11 cellular contexts compared by ENCODE assay signal in genomic region chr1:19467199-19468187, GRCh38. TPM values are rescaled to one million over a fixed set of nuclear protein-coding genes. Genes with fewer than 3 reads are reported as not detected.
DNase-seq lines count a peak whose midpoint lies in the region; ATAC-seq, FAIRE-seq and TF ChIP-seq lines count a peak whose summit lies in the region.
"Had no signal": no experiment of that assay in that cellular context is flagged by ENCODE, and none has a peak within 500 bp of the region (broad histone marks: within the 10 kb centered on the region; RNA-seq: fewer than 3 reads in every experiment).

No MANE protein-coding gene starts in this region.

- intact Hi-C loops in K562 (cut with micrococcal nuclease) = loop anchor here (10.0 kb wide), 1 partner anchor 177 kb away; the partner anchor contains the start of gene NBL1
- intact Hi-C loops in transverse colon (cut with DNase I; ENCODE audit: low total_unique reads) = no loop called here
- intact Hi-C loops in thyroid gland (cut with DNase I) = no loop called here

- no peaks in the 10 kb centered on the region for H3K27me3 Mint-ChIP-seq in activated CD8-positive, alpha-beta memory T cell treated with anti-CD3 and anti-CD28 coated beads, Interleukin-2, amount 10 ng/mL, durations not matched to agents 7 days and 5 days
- no peaks in the 10 kb centered on the region for H3K27me3 Mint-ChIP-seq in memory B cell

- no peak for ATAC-seq in activated CD8-positive, alpha-beta memory T cell treated with anti-CD3 and anti-CD28 coated beads, Interleukin-2, amount 10 ng/mL, durations not matched to agents 7 days and 5 days
- ATAC-seq in K562 = no peak
- no peak for ATAC-seq in memory B cell (ENCODE audit: low read depth)

- peaks cover 48% of the 10 kb centered on the region for H4K20me1 ChIP-seq in K562 (replicated peaks; ENCODE audit: control insufficient read depth, insufficient read depth, low read length)

- WGBS in K562 (ENCODE audit: insufficient coverage, low coverage, missing lambda C conversion rate) = 70% methylated on average over 14 of the region's 14 CpGs
- 54 to 71% methylated on average over 5 to 14 of the region's 14 CpGs for WGBS in transverse colon (ENCODE audit: low coverage in 1 of 2), 2 donors
- 84% methylated on average over 14 of the region's 14 CpGs for WGBS in thyroid gland, 2 donors

- peak overlapping the region in 1 of 2 experiments; percentile 66; a peak in 2 of 4 replicates for H3K9ac ChIP-seq in K562 (ENCODE audit: insufficient read depth in 1 of 2, low read depth in 2 of 2, low read length in 2 of 2)

- H3K4me1 ChIP-seq in K562 (replicated peaks in 1 of 2; ENCODE audit: control insufficient read depth in 2 of 2, insufficient read depth in 2 of 2, low read length in 2 of 2) = peaks cover 17 to 51% of the 10 kb centered on the region in 2 experiments
- H3K4me1 ChIP-seq in transverse colon = peaks cover 58 to 90% (median 79%) of the 10 kb centered on the region in 4 donors
- peaks cover 35 to 45% of the 10 kb centered on the region in 2 donors for H3K4me1 ChIP-seq in thyroid gland

- peak overlapping the region; percentile 89 for H3K27ac Mint-ChIP-seq in activated CD8-positive, alpha-beta memory T cell treated with anti-CD3 and anti-CD28 coated beads, Interleukin-2, amount 10 ng/mL, durations not matched to agents 7 days and 5 days
- H3K27ac Mint-ChIP-seq in memory B cell = peak overlapping the region; percentile 89

- peaks cover 6% of the 10 kb centered on the region for H3K9me1 ChIP-seq in K562 (ENCODE audit: control insufficient read depth, insufficient read depth, low read length)

- H3K9me3 Mint-ChIP-seq in activated CD8-positive, alpha-beta memory T cell treated with anti-CD3 and anti-CD28 coated beads, Interleukin-2, amount 10 ng/mL, durations not matched to agents 7 days and 5 days (ENCODE audit: low read depth) = no peaks in the 10 kb centered on the region
- H3K9me3 Mint-ChIP-seq in memory B cell = no peaks in the 10 kb centered on the region

- no peak for TF ChIP-seq POLR2A in K562 (conservative IDR thresholded peaks at IDR 0.05)
- TF ChIP-seq POLR2A in transverse colon (IDR thresholded peaks at IDR 0.05) = no peak
- no peak for TF ChIP-seq POLR2A in thyroid gland (IDR thresholded peaks at IDR 0.05)

- no peak for TF ChIP-seq RAD21 in K562 (CRISPR knock-in tag; conservative IDR thresholded peaks at IDR 0.05 in 1 of 2, IDR thresholded peaks at IDR 0.05 in 1 of 2)

- TF ChIP-seq CTCF in K562 (IDR thresholded peaks at IDR 0.05 in 2 of 3, conservative IDR thresholded peaks at IDR 0.05 in 1 of 3; ENCODE audit: insufficient read depth in 2 of 3, low read depth in 1 of 3, low read length in 3 of 3) (no peak), transverse colon (IDR thresholded peaks at IDR 0.05) (no peak), thyroid gland (IDR thresholded peaks at IDR 0.05) (no peak), D721Med (IDR thresholded peaks at IDR 0.05; ENCODE audit: insufficient read depth, missing control alignments) (no peak)

- POLR2A ChIA-PET in K562 (lab: Yijun Ruan, JAX) = interaction anchor here (0.6 to 4.2 kb wide), 7 partner anchors 11 to 136 kb away, joined by 3 to 34 read pairs (median 4); no protein-coding TSS in a partner anchor

- H3K79me2 ChIP-seq in K562 (ENCODE audit: control insufficient read depth, insufficient read depth, low read length) = peaks cover 89% of the 10 kb centered on the region

- no TSS peak for BruUV-seq in K562 (replicated peaks; lab: Mats Ljungman, UMichigan)

- H3K4me2 ChIP-seq in K562 (ENCODE audit: insufficient read depth, low read length) = no peak overlapping the region; the same call in 1 of the 2 replicates

- TF ChIP-seq EP300 in K562 (IDR thresholded peaks at IDR 0.05; ENCODE audit: low read length) (no peak), transverse colon (IDR thresholded peaks at IDR 0.05; ENCODE audit: low read depth) (no peak)

- DNase-seq in activated CD8-positive, alpha-beta memory T cell treated with anti-CD3 and anti-CD28 coated beads, Interleukin-2, amount 10 ng/mL, durations not matched to agents 7 days and 5 days = no peak
- no peak for DNase-seq in activated CD8-positive, alpha-beta memory T cell treated with anti-CD3 and anti-CD28 coated beads, Interleukin-2, amount 50 U/mL, for 48 hours
- DNase-seq in K562 (ENCODE audit: extremely low read depth in 1 of 4, low spot score in 3 of 4) = no peak
- no peak for DNase-seq in memory B cell (ENCODE audit: low spot score in 2 of 2)
- DNase-seq in transverse colon = no peak
- no peak for DNase-seq in thyroid gland
- DNase-seq in NCI-H2081 treated with DMSO at 0.1 percent for 48 hours (lab: John Stamatoyannopoulos, UW) = no peak
- DNase-seq in D721Med (ENCODE audit: insufficient read length, low spot score) = no peak
- DNase-seq: GF-D8, MG63 had no signal

- no peak overlapping the region for H3K4me3 Mint-ChIP-seq in activated CD8-positive, alpha-beta memory T cell treated with anti-CD3 and anti-CD28 coated beads, Interleukin-2, amount 10 ng/mL, durations not matched to agents 7 days and 5 days
- H3K4me3 Mint-ChIP-seq in memory B cell = no peak overlapping the region

- in situ Hi-C loops in K562 (cut with MboI) (no loop called here), transverse colon (cut with MboI; ENCODE audit: low pct_ligation_motif_present in 1 of 4, low pct_unique_long_range_greater_than_20kb in 1 of 4, low sequenced_read_pairs in 3 of 4) (no loop called here)

- CTCF ChIA-PET in activated CD8-positive, alpha-beta memory T cell treated with anti-CD3 and anti-CD28 coated beads, Interleukin-2, amount 10 ng/mL, durations not matched to agents 7 days and 5 days (lab: Charles Lee) = interaction anchor here (0.6 to 2.3 kb wide), 5 partner anchors 9 to 1643 kb away, joined by 3 to 14 read pairs (median 3); no protein-coding TSS in a partner anchor
- CTCF ChIA-PET in K562 (lab: Yijun Ruan, JAX; ENCODE audit: low intra/inter-chr PET ratio) = no interaction called here

- no peaks in the 10 kb centered on the region for H3K27me3 ChIP-seq in K562 (ENCODE audit: control insufficient read depth in 2 of 2, insufficient read depth in 2 of 2, low read length in 2 of 2)
- no peaks in the 10 kb centered on the region for H3K27me3 ChIP-seq in transverse colon
- no peaks in the 10 kb centered on the region for H3K27me3 ChIP-seq in thyroid gland
- H3K27me3 ChIP-seq: MG63 had no signal

- H3K36me3 ChIP-seq in K562 (ENCODE audit: control insufficient read depth, insufficient read depth, low read length) = peaks cover 41% of the 10 kb centered on the region
- H3K36me3 ChIP-seq in transverse colon = no peaks in the 10 kb centered on the region
- no peaks in the 10 kb centered on the region for H3K36me3 ChIP-seq in thyroid gland

- no peaks in the 10 kb centered on the region for H3K9me3 ChIP-seq in K562 (replicated peaks; ENCODE audit: control insufficient read depth, insufficient read depth, low read depth, low read length)
- no peaks in the 10 kb centered on the region for H3K9me3 ChIP-seq in transverse colon
- no peaks in the 10 kb centered on the region for H3K9me3 ChIP-seq in thyroid gland
- H3K9me3 ChIP-seq: MG63 had no signal

- no peak overlapping the region for H2AFZ ChIP-seq in K562 (ENCODE audit: low read depth, low read length)

- H3K4me3 ChIP-seq in K562 = no peak overlapping the region
- peak overlapping the region in 1 of 4 donors; percentile 8 for H3K4me3 ChIP-seq in transverse colon
- no peak overlapping the region for H3K4me3 ChIP-seq in thyroid gland (replicated peaks in 1 of 3)
- H3K4me3 ChIP-seq: coronary artery, MG63 had no signal

- peak overlapping the region; percentile 7; the same call in 1 of the 3 replicates for H3K27ac ChIP-seq in K562 (ENCODE audit: extremely low read depth, low read depth, low read length)
- H3K27ac ChIP-seq in transverse colon = peak overlapping the region; percentile 86 to 90 (median 88)
- no peak overlapping the region for H3K27ac ChIP-seq in thyroid gland

- FAIRE-seq in K562 (lab: Jason Lieb, UNC) (no peak), D721Med (lab: Jason Lieb, UNC) (no peak)

- H3K4me1 Mint-ChIP-seq in activated CD8-positive, alpha-beta memory T cell treated with anti-CD3 and anti-CD28 coated beads, Interleukin-2, amount 10 ng/mL, durations not matched to agents 7 days and 5 days = peaks cover 92% of the 10 kb centered on the region
- peaks cover 70% of the 10 kb centered on the region for H3K4me1 Mint-ChIP-seq in memory B cell

- H3K36me3 Mint-ChIP-seq in activated CD8-positive, alpha-beta memory T cell treated with anti-CD3 and anti-CD28 coated beads, Interleukin-2, amount 10 ng/mL, durations not matched to agents 7 days and 5 days = peaks cover 34% of the 10 kb centered on the region
- peaks cover 6% of the 10 kb centered on the region for H3K36me3 Mint-ChIP-seq in memory B cell

RNA-seq across cellular contexts. Expression of gene CAPZB, which starts 17.8 kb away (rescaled TPM):
- 100 to 1,000 TPM; 411 to 427 TPM for total RNA-seq in activated CD8-positive, alpha-beta memory T cell treated with anti-CD3 and anti-CD28 coated beads, Interleukin-2, amount 10 ng/mL, durations not matched to agents 7 days and 5 days
- total RNA-seq in K562 (2011; cell fraction: chromatin; rRNA removed; ENCODE audit: low replicate concordance) = 58.6 and 64.0 TPM in 2 replicates
- 43.2 and 43.8 TPM in 2 replicates for total RNA-seq in K562 (2011; cell fraction: nucleolus; rRNA removed)
- 40.0 and 41.2 TPM in 2 replicates for total RNA-seq in K562 (2011; cell fraction: nucleoplasm; rRNA removed)
- total RNA-seq in K562 (2014; rRNA removed) (57.6 and 83.6 TPM in 2 replicates), K562 (2014; rRNA removed; fragmentation: Illumina TruSeq; extraction: Trizol) (131 and 133 TPM in 2 replicates), K562 (2015; rRNA removed; fragmentation: Illumina TruSeq; extraction: Trizol) (147 and 148 TPM in 2 replicates), K562 (2021) (237 and 241 TPM in 2 replicates), transverse colon (100 to 1,000 TPM; 127 to 404 (median 136) TPM), thyroid gland (100 to 1,000 TPM in 2 of 4 donors, 10 to 100 TPM in 2; 75.4 to 116 (median 93.1) TPM)
- polyA plus RNA-seq in K562 (2011; rRNA removed) (119 and 122 TPM in 2 replicates), K562 (2014; fragmentation: Illumina TruSeq; extraction: Trizol) (259 and 297 TPM in 2 replicates), K562 (2014; fragmentation: Nextera tagmentation; extraction: Ambion mirVana) (100 to 1,000 TPM in 1 of 2 experiments, 10 to 100 TPM in 1; 70.0 to 115 TPM), K562 (2014; rRNA removed) (125 and 134 TPM in 2 replicates)
- polyA plus RNA-seq in K562 (2011; cell fraction: cytosol; rRNA removed) = 110 and 143 TPM in 2 replicates
- 38.1 and 62.3 TPM in 2 replicates for polyA plus RNA-seq in K562 (2011; cell fraction: nucleus; rRNA removed)
- polyA plus RNA-seq in K562 (2012) = 277 and 310 TPM in 2 replicates
- 103 TPM in 2 replicates for polyA minus RNA-seq in K562 (2011; rRNA and poly(A)+ RNA removed)
- polyA minus RNA-seq in K562 (2011; cell fraction: cytosol; rRNA and poly(A)+ RNA removed) = 60.0 and 82.1 TPM in 2 replicates
- polyA minus RNA-seq in K562 (2011; cell fraction: nucleus; rRNA and poly(A)+ RNA removed) = 10.9 and 20.8 TPM in 2 replicates

Comparison
In these comparisons a context has a peak if more than half of its experiments do, and no peak if none do; other contexts are left out.
1. H3K27ac ChIP-seq: peak in K562 (single experiment) and transverse colon (4 of 4); none in thyroid gland (0 of 3).